18 cellular contexts compared by ENCODE assay signal in the genomic region with DNA sequence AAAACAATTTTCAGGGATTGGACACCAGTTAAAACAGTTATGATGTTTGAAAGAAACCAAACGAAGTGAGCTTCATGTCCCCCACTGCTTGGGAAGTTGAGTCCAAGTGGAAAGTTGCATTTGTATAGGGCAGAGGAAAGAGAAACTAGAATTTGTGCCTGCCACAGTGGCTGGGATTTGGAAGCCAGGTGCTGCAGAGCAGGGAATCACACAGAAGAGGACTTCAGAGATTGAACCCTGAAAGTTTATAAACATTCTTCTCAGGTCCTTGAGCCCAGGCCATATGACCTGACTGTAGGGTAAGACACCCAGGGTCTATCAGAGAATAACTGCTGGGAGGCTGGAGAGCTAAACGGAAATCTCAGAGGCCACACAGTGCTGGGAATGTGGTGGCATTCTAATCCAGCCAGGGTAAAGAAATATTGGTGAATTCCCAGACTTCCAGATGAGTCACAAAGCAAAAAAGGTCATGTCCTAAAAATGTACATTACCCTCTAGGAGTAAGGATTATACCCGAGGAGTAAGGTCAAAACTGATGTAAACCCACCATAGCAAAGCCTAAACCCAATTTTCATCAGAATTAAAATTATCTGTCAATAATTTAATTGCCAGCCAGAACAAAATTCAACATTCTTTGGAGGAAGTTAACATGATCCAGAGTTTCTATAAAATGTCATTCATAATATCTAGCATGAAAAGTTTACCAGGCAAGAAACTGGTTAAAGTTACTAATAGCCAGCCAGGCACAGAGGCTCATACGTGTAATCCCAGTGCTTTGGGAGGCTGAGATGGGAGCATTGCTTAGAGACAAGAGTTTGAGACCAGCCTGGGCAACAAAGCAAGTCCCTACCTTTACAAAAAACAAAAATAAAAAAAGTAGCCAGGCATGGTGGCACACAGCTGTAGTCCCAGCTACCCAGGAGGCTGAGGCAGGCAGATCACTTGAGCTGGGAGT. TPM values are rescaled to one million over a fixed set of nuclear protein-coding genes. Genes with fewer than 3 reads are reported as not detected.
A peak's percentile ranks its signal among the peaks of the same experiment; 100 is the strongest.
DNase-seq lines count a peak whose midpoint lies in the region; TF ChIP-seq lines count a peak whose summit lies in the region.
"Had no signal": no experiment of that assay in that cellular context is flagged by ENCODE, and none has a peak within 500 bp of the region (broad histone marks: within the 10 kb centered on the region; RNA-seq: fewer than 3 reads in every experiment).

No MANE protein-coding gene starts in this region.

- H3K27ac Mint-ChIP-seq in type B pancreatic cell, result no peak overlapping the region
- H3K27ac Mint-ChIP-seq: activated CD4-positive, alpha-beta memory T cell treated with anti-CD3 and anti-CD28 coated beads, Interleukin-2, amount 10 ng/mL, durations not matched to agents 7 days and 5 days had no signal

- H3K4me3 ChIP-seq in adipocyte (ENCODE audit: low read length), result no peak overlapping the region
- H3K4me3 ChIP-seq: pancreas, SK-N-MC, transverse colon had no signal

- H3K27me3 ChIP-seq in adipocyte (replicated peaks; ENCODE audit: control insufficient read depth, insufficient read depth, low read length), result no peaks in the 10 kb centered on the region
- H3K27me3 ChIP-seq: pancreas, transverse colon had no signal

- no peak overlapping the region for H3K4me3 Mint-ChIP-seq in type B pancreatic cell
- H3K4me3 Mint-ChIP-seq: activated CD4-positive, alpha-beta memory T cell treated with anti-CD3 and anti-CD28 coated beads, Interleukin-2, amount 10 ng/mL, durations not matched to agents 7 days and 5 days had no signal

- no peaks in the 10 kb centered on the region for H3K9me3 Mint-ChIP-seq in type B pancreatic cell
- H3K9me3 Mint-ChIP-seq: activated CD4-positive, alpha-beta memory T cell treated with anti-CD3 and anti-CD28 coated beads, Interleukin-2, amount 10 ng/mL, durations not matched to agents 7 days and 5 days had no signal

- no peaks in the 10 kb centered on the region for H3K36me3 ChIP-seq in adipocyte (ENCODE audit: control insufficient read depth, insufficient read depth, low read length, severe bottlenecking)
- H3K36me3 ChIP-seq: pancreas, transverse colon had no signal

- DNase-seq in AG08395 (ENCODE audit: low spot score), result peak; percentile 48
- peak; percentile 30 for DNase-seq in HS-5 (ENCODE audit: low read depth)
- DNase-seq in adipocyte (ENCODE audit: low read depth), result peak; percentile 25
- peak; percentile 37 for DNase-seq in hepatic stellate cell (ENCODE audit: low spot score)
- DNase-seq in middle frontal gyrus (ENCODE audit: extremely low spot score, low spot score), result no peak
- DNase-seq in GM19240 (ENCODE audit: insufficient read length, low spot score), result no peak
- DNase-seq in type B pancreatic cell (ENCODE audit: extremely low spot score, unreplicated experiment), result no peak
- DNase-seq in NOMO-1 treated with dmso at 0.1 percent for 144 hours (lab: John Stamatoyannopoulos, UW; ENCODE audit: unreplicated experiment), result no peak
- DNase-seq: activated CD4-positive, alpha-beta memory T cell treated with anti-CD3 and anti-CD28 coated beads, Interleukin-2, amount 10 ng/mL, durations not matched to agents 7 days and 5 days; COR-L47; GF-D8; KG1; kidney glomerular epithelial cell; NCI-H1436; NCI-H226; pancreas; transverse colon had no signal

- H3K36me3 Mint-ChIP-seq in type B pancreatic cell, result no peaks in the 10 kb centered on the region

- H3K4me1 Mint-ChIP-seq in type B pancreatic cell (ENCODE audit: unreplicated experiment), result no peaks in the 10 kb centered on the region
- H3K4me1 Mint-ChIP-seq: activated CD4-positive, alpha-beta memory T cell treated with anti-CD3 and anti-CD28 coated beads, Interleukin-2, amount 10 ng/mL, durations not matched to agents 7 days and 5 days had no signal

- no peaks in the 10 kb centered on the region for H3K27me3 Mint-ChIP-seq in type B pancreatic cell

- no peak overlapping the region for H3K9ac ChIP-seq in adipocyte (ENCODE audit: low read length)

- TF ChIP-seq CTCF in type B pancreatic cell (conservative IDR thresholded peaks at IDR 0.05), result no peak

- no peaks in the 10 kb centered on the region for H3K9me3 ChIP-seq in adipocyte (ENCODE audit: control insufficient read depth, low read length)
- H3K9me3 ChIP-seq: pancreas, transverse colon had no signal

- H3K4me1 ChIP-seq in adipocyte (ENCODE audit: control insufficient read depth, insufficient read depth, low read length), result peaks cover 19% of the 10 kb centered on the region
- H3K4me1 ChIP-seq: pancreas, transverse colon had no signal

RNA-seq across cellular contexts. Expression of a gene that starts 31.2 kb away (rescaled TPM):
- 222 and 327 TPM in 2 replicates for total RNA-seq in type B pancreatic cell (ENCODE audit: low replicate concordance)

Comparison
In these comparisons a context has a peak if more than half of its experiments do, and no peak if none do; other contexts are left out.
1. DNase-seq: peak in AG08395 (single experiment), HS-5 (single experiment), adipocyte (single experiment) and hepatic stellate cell (single experiment); none in middle frontal gyrus (single experiment), GM19240 (single experiment), type B pancreatic cell (single experiment) and NOMO-1 treated with dmso at 0.1 percent for 144 hours (single experiment).